ENCODE assay signal across 21 cellular contexts in genomic region chr2:3312576-3313345, GRCh38.
DNase-seq lines count a peak whose midpoint lies in the region; ATAC-seq and TF ChIP-seq lines count a peak whose summit lies in the region.
"Had no signal": no experiment of that assay in that cellular context is flagged by ENCODE, and none has a peak within 500 bp of the region (broad histone marks: within the 10 kb centered on the region; RNA-seq: fewer than 3 reads in every experiment).

No MANE protein-coding gene starts in this region.

- no peaks in the 10 kb centered on the region for H3K36me3 Mint-ChIP-seq in natural killer cell treated with Interleukin-12 subunit alpha and Interleukin-12 subunit beta and Interleukin-15 and Interleukin-18, amount 100 ng/mL, for 72 hours
- no peaks in the 10 kb centered on the region for H3K36me3 Mint-ChIP-seq in natural killer cell
- no peaks in the 10 kb centered on the region for H3K36me3 Mint-ChIP-seq in activated T-helper 17 cell treated with anti-CD3 and anti-CD28 coated beads, Interleukin-2, amount 50 U/mL, for 72 hours (ENCODE audit: low read depth)
- H3K36me3 Mint-ChIP-seq in memory B cell, result peaks cover 5% of the 10 kb centered on the region

- DNase-seq in natural killer cell treated with Interleukin-12 subunit alpha and Interleukin-12 subunit beta and Interleukin-15 and Interleukin-18, amount 100 ng/mL, for 72 hours (ENCODE audit: low spot score), result no peak
- no peak for DNase-seq in natural killer cell
- DNase-seq in memory B cell (ENCODE audit: low spot score in 2 of 2), result no peak
- DNase-seq in NCI-H2107 (lab: John Stamatoyannopoulos, UW), result no peak
- no peak for DNase-seq in SKM-1 treated with dmso at 0.1 percent for 144 hours (lab: John Stamatoyannopoulos, UW; ENCODE audit: unreplicated experiment)
- no peak for DNase-seq in SKM-1 (lab: John Stamatoyannopoulos, UW; ENCODE audit: unreplicated experiment)
- DNase-seq: amniotic stem cell; COR-L47; DMS79; H7; MG63; NCI-H1436; NCI-H2171; NCI-H524 treated with DMSO at 0.1 percent for 48 hours; nephron progenitor cell; psoas muscle; small intestine; stimulated activated naive CD4-positive, alpha-beta T cell; T1000 had no signal

- no peak for TF ChIP-seq CTCF in natural killer cell (IDR thresholded peaks at IDR 0.05)

- no peaks in the 10 kb centered on the region for H3K27me3 Mint-ChIP-seq in natural killer cell treated with Interleukin-12 subunit alpha and Interleukin-12 subunit beta and Interleukin-15 and Interleukin-18, amount 100 ng/mL, for 72 hours
- H3K27me3 Mint-ChIP-seq in natural killer cell (ENCODE audit: low read depth in 2 of 2), result no peaks in the 10 kb centered on the region
- no peaks in the 10 kb centered on the region for H3K27me3 Mint-ChIP-seq in activated T-helper 17 cell treated with anti-CD3 and anti-CD28 coated beads, Interleukin-2, amount 50 U/mL, for 72 hours
- H3K27me3 Mint-ChIP-seq in memory B cell, result no peaks in the 10 kb centered on the region

- peak in 1 of 2 donors; percentile 19 for ATAC-seq in natural killer cell treated with Interleukin-12 subunit alpha and Interleukin-12 subunit beta and Interleukin-15 and Interleukin-18, amount 100 ng/mL, for 72 hours
- no peak for ATAC-seq in natural killer cell
- no peak for ATAC-seq in activated T-helper 17 cell treated with anti-CD3 and anti-CD28 coated beads, Interleukin-2, amount 50 U/mL, for 72 hours (replicated peaks)
- ATAC-seq in memory B cell (ENCODE audit: low read depth), result no peak
- ATAC-seq: heart left ventricle, psoas muscle had no signal

- peaks cover 18 to 28% of the 10 kb centered on the region in 2 donors for H3K4me1 Mint-ChIP-seq in natural killer cell treated with Interleukin-12 subunit alpha and Interleukin-12 subunit beta and Interleukin-15 and Interleukin-18, amount 100 ng/mL, for 72 hours (ENCODE audit: low read depth in 2 of 2)
- H3K4me1 Mint-ChIP-seq in natural killer cell (peaks cover 30 to 39% of the 10 kb centered on the region in 2 donors), memory B cell (peaks cover 6% of the 10 kb centered on the region)
- peaks cover 12% of the 10 kb centered on the region for H3K4me1 Mint-ChIP-seq in activated T-helper 17 cell treated with anti-CD3 and anti-CD28 coated beads, Interleukin-2, amount 50 U/mL, for 72 hours

- H3K27ac Mint-ChIP-seq in natural killer cell treated with Interleukin-12 subunit alpha and Interleukin-12 subunit beta and Interleukin-15 and Interleukin-18, amount 100 ng/mL, for 72 hours, result peak overlapping the region; percentile 47 to 72
- peak overlapping the region in 1 of 2 donors; percentile 60 for H3K27ac Mint-ChIP-seq in natural killer cell
- peak overlapping the region; percentile 69 for H3K27ac Mint-ChIP-seq in activated T-helper 17 cell treated with anti-CD3 and anti-CD28 coated beads, Interleukin-2, amount 50 U/mL, for 72 hours
- H3K27ac Mint-ChIP-seq in memory B cell, result peak overlapping the region; percentile 35

- H3K4me3 Mint-ChIP-seq in natural killer cell treated with Interleukin-12 subunit alpha and Interleukin-12 subunit beta and Interleukin-15 and Interleukin-18, amount 100 ng/mL, for 72 hours, result no peak overlapping the region
- H3K4me3 Mint-ChIP-seq in natural killer cell (no peak overlapping the region), memory B cell (no peak overlapping the region)
- H3K4me3 Mint-ChIP-seq in activated T-helper 17 cell treated with anti-CD3 and anti-CD28 coated beads, Interleukin-2, amount 50 U/mL, for 72 hours, result no peak overlapping the region
- H3K4me3 Mint-ChIP-seq: nephron progenitor cell had no signal

- intact Hi-C loops in natural killer cell (cut with micrococcal nuclease), result no loop called here

- no peaks in the 10 kb centered on the region for H3K9me3 Mint-ChIP-seq in natural killer cell treated with Interleukin-12 subunit alpha and Interleukin-12 subunit beta and Interleukin-15 and Interleukin-18, amount 100 ng/mL, for 72 hours
- H3K9me3 Mint-ChIP-seq in natural killer cell, result peaks cover 0 to 2% of the 10 kb centered on the region in 2 donors
- no peaks in the 10 kb centered on the region for H3K9me3 Mint-ChIP-seq in activated T-helper 17 cell treated with anti-CD3 and anti-CD28 coated beads, Interleukin-2, amount 50 U/mL, for 72 hours
- no peaks in the 10 kb centered on the region for H3K9me3 Mint-ChIP-seq in memory B cell
